In the genomic region with DNA sequence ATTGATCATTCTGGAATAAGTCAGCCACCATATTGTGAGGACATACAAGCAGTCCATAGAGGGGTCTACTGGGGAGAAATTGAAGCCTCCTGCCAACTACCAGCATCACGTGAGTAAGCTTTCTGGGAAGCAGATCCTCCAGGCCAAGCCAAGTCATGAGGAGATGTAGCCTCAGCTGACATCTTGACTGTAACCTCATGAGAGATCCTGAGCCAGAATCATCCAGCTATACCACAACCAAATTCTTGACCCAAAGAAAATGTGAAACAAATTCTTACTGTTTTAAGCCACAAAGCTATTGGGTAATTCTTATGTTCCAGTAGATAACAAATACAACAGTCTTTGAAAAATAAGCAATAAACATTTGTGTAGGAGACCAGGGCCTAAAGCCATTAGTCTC, we compare ENCODE assay signal across 18 cellular contexts.
"Had no signal": no experiment of that assay in that cellular context is flagged by ENCODE, and none has a peak within 500 bp of the region (broad histone marks: within the 10 kb centered on the region; RNA-seq: fewer than 3 reads in every experiment).

No MANE protein-coding gene starts in this region.

- H3K4me1 ChIP-seq: colonic mucosa, psoas muscle had no signal

- H3K4me3 ChIP-seq: cardiac muscle cell, colonic mucosa, heart left ventricle, psoas muscle, thoracic aorta had no signal

- H3K9me3 ChIP-seq: colonic mucosa, heart left ventricle, psoas muscle, thoracic aorta had no signal

- H3K36me3 ChIP-seq: cardiac muscle cell, colonic mucosa, heart left ventricle, thoracic aorta had no signal

- H3K27ac ChIP-seq: cardiac muscle cell, colonic mucosa, heart left ventricle, psoas muscle, thoracic aorta had no signal

- ATAC-seq: activated CD8-positive, alpha-beta memory T cell treated with anti-CD3 and anti-CD28 coated beads, Interleukin-2, amount 10 ng/mL, durations not matched to agents 7 days and 5 days; heart left ventricle; left lobe of liver; psoas muscle; stimulated activated naive CD8-positive, alpha-beta T cell treated with anti-CD3 and anti-CD28 coated beads, Interleukin-15, Interleukin-2, amounts not matched to agents 100 U/mL and 50 U/mL, for 24 hours had no signal

- H3K27me3 ChIP-seq: cardiac muscle cell, colonic mucosa, heart left ventricle had no signal

- DNase-seq: activated CD4-positive, alpha-beta T cell treated with anti-CD3 and anti-CD28 coated beads, Interleukin-2, amount 50 U/mL, for 4 hours; activated CD4-positive, CD25-positive, alpha-beta regulatory T cell treated with anti-CD3 and anti-CD28 coated beads, Interleukin-2, amount 50 U/mL, for 72 hours; activated CD8-positive, alpha-beta memory T cell treated with anti-CD3 and anti-CD28 coated beads, Interleukin-2, amount 10 ng/mL, durations not matched to agents 7 days and 5 days; activated effector memory CD4-positive, alpha-beta T cell treated with Interleukin-2 at 50 U/mL for 16 hours; activated T-cell treated with anti-CD3 and anti-CD28 coated beads, Interleukin-2, amount 50 U/mL, for 24 hours; amygdala; colonic mucosa; effector CD4-positive, alpha-beta T cell; heart left ventricle; nephron progenitor cell; psoas muscle; stimulated activated CD4-positive, alpha-beta T cell treated with anti-CD3 and anti-CD28 coated beads, Interleukin-4, amount 100 ng/mL, for 1 hour; stimulated activated CD8-positive, alpha-beta memory T cell treated with anti-CD3 and anti-CD28 coated beads, Interleukin-4, amount 100 ng/mL, for 48 hours; stimulated activated naive CD8-positive, alpha-beta T cell treated with anti-CD3 and anti-CD28 coated beads, Interleukin-15, Interleukin-2, amounts not matched to agents 100 U/mL and 50 U/mL, for 24 hours; T-helper 2 cell had no signal
